In the genomic region with DNA sequence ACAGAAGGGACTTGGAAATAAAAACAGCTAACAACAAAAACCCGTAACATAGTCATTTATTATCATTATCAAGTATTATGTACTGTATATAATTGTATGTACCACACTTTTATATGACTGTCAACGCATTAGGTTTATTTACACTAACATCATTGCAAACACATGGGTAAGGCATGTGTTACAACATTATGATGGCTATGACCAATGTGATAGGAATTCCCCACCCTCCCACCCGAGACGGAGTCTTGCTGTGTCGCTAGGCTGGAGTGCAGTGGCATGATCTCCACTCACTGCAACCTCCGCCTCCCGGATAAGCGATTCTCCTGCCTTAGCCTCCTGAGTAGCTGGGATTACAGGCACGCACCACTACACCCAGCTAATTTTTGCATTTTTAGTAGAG, we compare ENCODE assay signal across 15 cellular contexts.
DNase-seq lines count a peak whose midpoint lies in the region; ATAC-seq and TF ChIP-seq lines count a peak whose summit lies in the region.
"Had no signal": no experiment of that assay in that cellular context is flagged by ENCODE, and none has a peak within 500 bp of the region (broad histone marks: within the 10 kb centered on the region; RNA-seq: fewer than 3 reads in every experiment).

No MANE protein-coding gene starts in this region.

- no peak overlapping the region for H4K5ac ChIP-seq in mesendoderm (ENCODE audit: low read length)

- H3K4ac ChIP-seq in mesendoderm (ENCODE audit: low read depth, low read length) = no peak overlapping the region

- H3K36me3 Mint-ChIP-seq in activated CD4-positive, alpha-beta T cell treated with anti-CD3 and anti-CD28 coated beads, Interleukin-2, amount 10 ng/mL, durations not matched to agents 24 days and 14 days (ENCODE audit: low read depth) = no peaks in the 10 kb centered on the region
- no peaks in the 10 kb centered on the region for H3K36me3 Mint-ChIP-seq in activated CD4-positive, alpha-beta T cell treated with anti-CD3 and anti-CD28 coated beads, Interleukin-2, amount 10 ng/mL, durations not matched to agents 7 days and 5 days (ENCODE audit: low read depth)
- H3K36me3 Mint-ChIP-seq in activated naive CD8-positive, alpha-beta T cell treated with anti-CD3 and anti-CD28 coated beads, Interleukin-2, amount 50 U/mL, for 24 hours (ENCODE audit: low read depth) = no peaks in the 10 kb centered on the region

- H3K4me1 Mint-ChIP-seq in activated CD4-positive, alpha-beta T cell treated with anti-CD3 and anti-CD28 coated beads, Interleukin-2, amount 10 ng/mL, durations not matched to agents 24 days and 14 days = peaks cover 2% of the 10 kb centered on the region
- H3K4me1 Mint-ChIP-seq in activated CD4-positive, alpha-beta T cell treated with anti-CD3 and anti-CD28 coated beads, Interleukin-2, amount 10 ng/mL, durations not matched to agents 7 days and 5 days = no peaks in the 10 kb centered on the region
- peaks cover 6% of the 10 kb centered on the region for H3K4me1 Mint-ChIP-seq in activated naive CD8-positive, alpha-beta T cell treated with anti-CD3 and anti-CD28 coated beads, Interleukin-2, amount 50 U/mL, for 24 hours

- no peaks in the 10 kb centered on the region for H3K36me3 ChIP-seq in mesendoderm (ENCODE audit: control insufficient read depth, insufficient read depth, low read length)

- WGBS in mesendoderm (ENCODE audit: extremely low coverage, insufficient coverage, low lambda C conversion rate) = no CpG with 5 or more reads among the region's 9 CpGs

- H2BK15ac ChIP-seq in mesendoderm (replicated peaks; ENCODE audit: low read depth) = no peak overlapping the region

- no peak overlapping the region for H3K4me3 Mint-ChIP-seq in activated CD4-positive, alpha-beta T cell treated with anti-CD3 and anti-CD28 coated beads, Interleukin-2, amount 10 ng/mL, durations not matched to agents 24 days and 14 days
- H3K4me3 Mint-ChIP-seq in activated CD4-positive, alpha-beta T cell treated with anti-CD3 and anti-CD28 coated beads, Interleukin-2, amount 10 ng/mL, durations not matched to agents 7 days and 5 days = no peak overlapping the region
- no peak overlapping the region for H3K4me3 Mint-ChIP-seq in activated naive CD8-positive, alpha-beta T cell treated with anti-CD3 and anti-CD28 coated beads, Interleukin-2, amount 50 U/mL, for 24 hours
- H3K4me3 Mint-ChIP-seq: CD4-positive, CD25-positive, alpha-beta regulatory T cell had no signal

- no peak overlapping the region for H3K18ac ChIP-seq in mesendoderm (ENCODE audit: low read length)

- H3K27me3 Mint-ChIP-seq in activated CD4-positive, alpha-beta T cell treated with anti-CD3 and anti-CD28 coated beads, Interleukin-2, amount 10 ng/mL, durations not matched to agents 24 days and 14 days = no peaks in the 10 kb centered on the region
- H3K27me3 Mint-ChIP-seq in activated CD4-positive, alpha-beta T cell treated with anti-CD3 and anti-CD28 coated beads, Interleukin-2, amount 10 ng/mL, durations not matched to agents 7 days and 5 days = no peaks in the 10 kb centered on the region
- no peaks in the 10 kb centered on the region for H3K27me3 Mint-ChIP-seq in activated naive CD8-positive, alpha-beta T cell treated with anti-CD3 and anti-CD28 coated beads, Interleukin-2, amount 50 U/mL, for 24 hours
- H3K27me3 Mint-ChIP-seq: CD4-positive, CD25-positive, alpha-beta regulatory T cell had no signal

- H4K8ac ChIP-seq in mesendoderm (ENCODE audit: low read depth, low read length) = no peak overlapping the region

- no peaks in the 10 kb centered on the region for H3K79me1 ChIP-seq in mesendoderm (ENCODE audit: low read length)

- intact Hi-C loops in activated CD4-positive, alpha-beta T cell treated with anti-CD3 and anti-CD28 coated beads, Interleukin-2, amount 10 ng/mL, durations not matched to agents 24 days and 14 days (cut with micrococcal nuclease) = no loop called here

- no peak overlapping the region for H3K23ac ChIP-seq in mesendoderm (ENCODE audit: low read length)

- peak; percentile 19 for DNase-seq in activated CD4-positive, alpha-beta T cell treated with anti-CD3 and anti-CD28 coated beads, Interleukin-2, amount 10 ng/mL, durations not matched to agents 24 days and 14 days
- DNase-seq in activated CD4-positive, alpha-beta T cell treated with anti-CD3 and anti-CD28 coated beads, Interleukin-2, amount 10 ng/mL, durations not matched to agents 7 days and 5 days = no peak
- peak; percentile 12 for DNase-seq in amniotic epithelial cell (ENCODE audit: low read depth)
- peak; percentile 50 for DNase-seq in fibroblast of villous mesenchyme (ENCODE audit: low read depth)
- DNase-seq in mesendoderm = peak; percentile 33
- DNase-seq in activated naive CD8-positive, alpha-beta T cell treated with anti-CD3 and anti-CD28 coated beads, Interleukin-2, amount 50 U/mL, for 24 hours = no peak
- DNase-seq in NCI-H2196 (lab: John Stamatoyannopoulos, UW; ENCODE audit: unreplicated experiment) = no peak
- DNase-seq in AG08396 (ENCODE audit: low spot score) = no peak
- DNase-seq: Calu3; CD4-positive, CD25-positive, alpha-beta regulatory T cell; DMS153; DMS79 treated with DMSO at 0.1 percent for 48 hours had no signal

- TF ChIP-seq CTCF in fibroblast of villous mesenchyme (IDR thresholded peaks at IDR 0.05; ENCODE audit: insufficient read depth, low read depth, low read length) = no peak

- H3K4me1 ChIP-seq in mesendoderm (ENCODE audit: control insufficient read depth, low read depth, low read length) = no peaks in the 10 kb centered on the region

- H3K27ac ChIP-seq in mesendoderm (ENCODE audit: low read depth, low read length) = no peak overlapping the region
- H3K27ac ChIP-seq: 22Rv1; BLaER1 treated with 17β-estradiol and CSF1 and Interleukin-3, amounts not matched to agents 10 nM and 100 nM; HL-60 had no signal

- H2BK5ac ChIP-seq in mesendoderm (ENCODE audit: low read length) = no peak overlapping the region

- H3K9me3 Mint-ChIP-seq in activated CD4-positive, alpha-beta T cell treated with anti-CD3 and anti-CD28 coated beads, Interleukin-2, amount 10 ng/mL, durations not matched to agents 24 days and 14 days = no peaks in the 10 kb centered on the region
- no peaks in the 10 kb centered on the region for H3K9me3 Mint-ChIP-seq in activated CD4-positive, alpha-beta T cell treated with anti-CD3 and anti-CD28 coated beads, Interleukin-2, amount 10 ng/mL, durations not matched to agents 7 days and 5 days
- no peaks in the 10 kb centered on the region for H3K9me3 Mint-ChIP-seq in activated naive CD8-positive, alpha-beta T cell treated with anti-CD3 and anti-CD28 coated beads, Interleukin-2, amount 50 U/mL, for 24 hours
- H3K9me3 Mint-ChIP-seq: CD4-positive, CD25-positive, alpha-beta regulatory T cell had no signal

- no peaks in the 10 kb centered on the region for H3K27me3 ChIP-seq in mesendoderm (ENCODE audit: insufficient read depth, low read length, poor library complexity)
- H3K27me3 ChIP-seq: BLaER1 treated with 17β-estradiol and CSF1 and Interleukin-3, amounts not matched to agents 10 nM and 100 nM had no signal

- H3K79me2 ChIP-seq in mesendoderm (ENCODE audit: control insufficient read depth, insufficient read depth, low read length) = no peaks in the 10 kb centered on the region

- no peak overlapping the region for H3K4me3 ChIP-seq in fibroblast of villous mesenchyme (ENCODE audit: low read depth, low read length)
- no peak overlapping the region for H3K4me3 ChIP-seq in mesendoderm (ENCODE audit: low read length)
- H3K4me3 ChIP-seq: BLaER1 treated with 17β-estradiol and CSF1 and Interleukin-3, amounts not matched to agents 10 nM and 100 nM had no signal

- no peak overlapping the region for H3K4me2 ChIP-seq in mesendoderm (ENCODE audit: low read length)
- H3K4me2 ChIP-seq: BLaER1 treated with 17β-estradiol and CSF1 and Interleukin-3, amounts not matched to agents 10 nM and 100 nM had no signal

- CTCF ChIA-PET in activated CD4-positive, alpha-beta T cell treated with anti-CD3 and anti-CD28 coated beads, Interleukin-2, amount 10 ng/mL, durations not matched to agents 7 days and 5 days (lab: Charles Lee) = no interaction called here

- no peak overlapping the region for H2AK5ac ChIP-seq in mesendoderm (ENCODE audit: low read length)

- H3K27ac Mint-ChIP-seq in activated CD4-positive, alpha-beta T cell treated with anti-CD3 and anti-CD28 coated beads, Interleukin-2, amount 10 ng/mL, durations not matched to agents 24 days and 14 days = no peak overlapping the region
- no peak overlapping the region for H3K27ac Mint-ChIP-seq in activated CD4-positive, alpha-beta T cell treated with anti-CD3 and anti-CD28 coated beads, Interleukin-2, amount 10 ng/mL, durations not matched to agents 7 days and 5 days
- no peak overlapping the region for H3K27ac Mint-ChIP-seq in activated naive CD8-positive, alpha-beta T cell treated with anti-CD3 and anti-CD28 coated beads, Interleukin-2, amount 50 U/mL, for 24 hours
- H3K27ac Mint-ChIP-seq: CD4-positive, CD25-positive, alpha-beta regulatory T cell had no signal

- H2BK120ac ChIP-seq in mesendoderm (ENCODE audit: low read depth, low read length) = no peak overlapping the region

- no peak overlapping the region for H3K9ac ChIP-seq in mesendoderm (ENCODE audit: low read length)
- H3K9ac ChIP-seq: BLaER1 treated with 17β-estradiol and CSF1 and Interleukin-3, amounts not matched to agents 10 nM and 100 nM had no signal

- POLR2A ChIA-PET in activated CD4-positive, alpha-beta T cell treated with anti-CD3 and anti-CD28 coated beads, Interleukin-2, amount 10 ng/mL, durations not matched to agents 7 days and 5 days (lab: Charles Lee) = no interaction called here

- no peak overlapping the region for H3K56ac ChIP-seq in mesendoderm (ENCODE audit: low read length)

- ATAC-seq in activated naive CD8-positive, alpha-beta T cell treated with anti-CD3 and anti-CD28 coated beads, Interleukin-2, amount 50 U/mL, for 24 hours = no peak

Comparison
In these comparisons a context has a peak if more than half of its experiments do, and no peak if none do; other contexts are left out.
1. DNase-seq: peak in activated CD4-positive, alpha-beta T cell treated with anti-CD3 and anti-CD28 coated beads, Interleukin-2, amount 10 ng/mL, durations not matched to agents 24 days and 14 days (single experiment), amniotic epithelial cell (single experiment), fibroblast of villous mesenchyme (single experiment) and mesendoderm (single experiment); none in activated CD4-positive, alpha-beta T cell treated with anti-CD3 and anti-CD28 coated beads, Interleukin-2, amount 10 ng/mL, durations not matched to agents 7 days and 5 days (single experiment), activated naive CD8-positive, alpha-beta T cell treated with anti-CD3 and anti-CD28 coated beads, Interleukin-2, amount 50 U/mL, for 24 hours (single experiment), NCI-H2196 (single experiment) and AG08396 (single experiment).